Comparison of ENCODE assay signal across 31 cellular contexts in genomic region chr14:45271858-45272537, GRCh38.
"Had no signal": no experiment of that assay in that cellular context is flagged by ENCODE, and none has a peak within 500 bp of the region (broad histone marks: within the 10 kb centered on the region; RNA-seq: fewer than 3 reads in every experiment).

No MANE protein-coding gene starts in this region.

- FAIRE-seq: colon had no signal

- H3K4me3 ChIP-seq: body of pancreas, esophagus muscularis mucosa, gastrocnemius medialis, heart left ventricle had no signal

- DNase-seq: activated B cell treated with CpG ODN at 0.5 μM for 24 hours; activated CD4-positive, alpha-beta T cell treated with anti-CD3 and anti-CD28 coated beads for 48 hours; activated CD4-positive, alpha-beta T cell treated with anti-CD3 and anti-CD28 coated beads, Interleukin-2, amount 50 U/mL, for 1 hour; activated CD4-positive, alpha-beta T cell treated with anti-CD3 and anti-CD28 coated beads, Interleukin-2, amount 50 U/mL, for 48 hours; activated CD8-positive, alpha-beta memory T cell treated with anti-CD3 and anti-CD28 coated beads for 24 hours; activated CD8-positive, alpha-beta T cell treated with anti-CD3 and anti-CD28 coated beads for 36 hours; activated effector memory CD4-positive, alpha-beta T cell treated with Interleukin-2 at 50 U/mL for 16 hours; activated gamma-delta T cell treated with Interleukin-2 at 50 U/mL for 16 hours; activated naive CD4-positive, alpha-beta T cell treated with anti-CD3 and anti-CD28 coated beads, Interleukin-2, amount 50 U/mL, for 16 hours; activated naive CD4-positive, alpha-beta T cell treated with Interleukin-2 at 50 U/mL for 16 hours; activated T-cell treated with anti-CD3 and anti-CD28 coated beads, Interleukin-2, amount 50 U/mL, for 1 hour; activated T-cell treated with anti-CD3 and anti-CD28 coated beads, Interleukin-2, amount 50 U/mL, for 48 hours; amniotic stem cell; anterior cingulate cortex; body of pancreas; caudate nucleus; cortex of kidney; dermis blood vessel endothelial cell; effector CD4-positive, alpha-beta T cell; effector memory CD8-positive, alpha-beta T cell; erythroblast; foreskin keratinocyte; gastrocnemius medialis; glutamatergic neuron; heart left ventricle; T-helper 17 cell; T1000; WERI-Rb-1 had no signal

- H3K9me3 ChIP-seq: body of pancreas, esophagus muscularis mucosa, gastrocnemius medialis, heart left ventricle had no signal

- ATAC-seq: activated CD4-positive, CD25-positive, alpha-beta regulatory T cell treated with anti-CD3 and anti-CD28 coated beads, Interleukin-2, amount 50 U/mL, for 24 hours; activated CD8-positive, alpha-beta T cell treated with anti-CD3 and anti-CD28 coated beads for 36 hours; body of pancreas; effector memory CD8-positive, alpha-beta T cell; foreskin keratinocyte; gastrocnemius medialis; heart left ventricle; T-helper 17 cell had no signal

- H3K36me3 ChIP-seq: esophagus muscularis mucosa, gastrocnemius medialis, heart left ventricle, WERI-Rb-1 had no signal

- H3K27me3 ChIP-seq: body of pancreas, esophagus muscularis mucosa, foreskin keratinocyte, gastrocnemius medialis, heart left ventricle had no signal

- H3K27ac ChIP-seq: body of pancreas, esophagus muscularis mucosa, foreskin keratinocyte, gastrocnemius medialis, heart left ventricle, WERI-Rb-1 had no signal

- H3K4me1 ChIP-seq: body of pancreas, foreskin keratinocyte had no signal
